Comparison of ENCODE assay signal across 16 cellular contexts in the genomic region with DNA sequence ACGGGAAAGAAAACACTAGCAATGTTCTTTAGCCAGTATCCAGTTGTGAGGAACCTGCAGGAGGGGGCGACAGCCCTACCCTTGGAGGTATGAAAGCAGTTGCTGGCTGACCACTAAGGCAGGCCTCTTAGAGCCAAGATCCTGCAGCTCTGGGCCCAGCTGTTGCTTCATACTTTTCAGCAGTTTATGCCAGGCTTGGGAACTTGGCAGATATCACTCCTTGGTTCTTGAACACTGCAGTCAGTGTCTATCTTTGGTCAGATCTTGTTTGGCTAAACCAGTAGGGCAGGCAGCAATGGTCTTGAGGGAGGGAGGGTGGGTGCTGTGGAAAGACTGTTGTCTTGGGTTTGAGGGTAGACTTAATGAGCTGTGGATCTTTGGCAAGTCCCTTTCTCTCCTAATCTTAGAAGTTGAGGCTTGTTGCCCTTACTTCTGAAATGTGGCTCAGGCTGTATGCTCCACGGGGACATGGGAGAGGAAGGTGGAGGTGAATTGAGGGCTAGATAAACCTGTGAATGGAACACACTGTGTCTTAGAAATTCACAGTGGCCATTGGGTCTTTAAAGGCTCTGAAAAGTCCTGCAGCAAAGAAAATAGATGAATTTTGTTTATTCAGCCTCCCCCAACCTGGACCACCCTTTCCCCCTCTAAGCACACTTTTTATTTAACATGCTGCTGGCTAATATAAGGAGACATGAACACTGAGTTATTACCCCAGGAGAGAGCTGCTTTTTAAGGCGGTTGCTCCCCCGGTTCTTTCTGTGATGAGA. TPM values are rescaled to one million over a fixed set of nuclear protein-coding genes. Genes with fewer than 3 reads are reported as not detected.
A peak's percentile ranks its signal among the peaks of the same experiment; 100 is the strongest.
DNase-seq lines count a peak whose midpoint lies in the region; ATAC-seq and TF ChIP-seq lines count a peak whose summit lies in the region.
"Had no signal": no experiment of that assay in that cellular context is flagged by ENCODE, and none has a peak within 500 bp of the region (broad histone marks: within the 10 kb centered on the region; RNA-seq: fewer than 3 reads in every experiment).

No MANE protein-coding gene starts in this region.

- no peak for ATAC-seq in GM18519 (IDR thresholded peaks at IDR 0.05; ENCODE audit: low FRiP score, unreplicated experiment)
- ATAC-seq: stimulated activated naive CD8-positive, alpha-beta T cell treated with anti-CD3 and anti-CD28 coated beads, Interleukin-15, amount 100 ng/mL, for 72 hours had no signal

- TF ChIP-seq POLR2A in spleen (IDR thresholded peaks at IDR 0.05), result no peak

- no peak overlapping the region for H3K27ac ChIP-seq in AG04450 (ENCODE audit: low read depth, low read length)
- H3K27ac ChIP-seq in GM23248, result no peak overlapping the region
- no peak overlapping the region for H3K27ac ChIP-seq in spleen
- H3K27ac ChIP-seq: HL-60 had no signal

- no peaks in the 10 kb centered on the region for H3K9me3 Mint-ChIP-seq in nephron
- H3K9me3 Mint-ChIP-seq: activated naive CD8-positive, alpha-beta T cell treated with anti-CD3 and anti-CD28 coated beads, Interleukin-2, amount 10 ng/mL, durations not matched to agents 7 days and 5 days; stimulated activated naive CD8-positive, alpha-beta T cell treated with anti-CD3 and anti-CD28 coated beads, Interleukin-15, amount 100 ng/mL, for 72 hours had no signal

- peaks cover 49% of the 10 kb centered on the region for H3K4me1 Mint-ChIP-seq in nephron
- H3K4me1 Mint-ChIP-seq: activated naive CD8-positive, alpha-beta T cell treated with anti-CD3 and anti-CD28 coated beads, Interleukin-2, amount 10 ng/mL, durations not matched to agents 7 days and 5 days; stimulated activated naive CD8-positive, alpha-beta T cell treated with anti-CD3 and anti-CD28 coated beads, Interleukin-15, amount 100 ng/mL, for 72 hours had no signal

- H3F3A ChIP-seq in GM23248 (ENCODE audit: insufficient read depth), result no peaks in the 10 kb centered on the region

- H3K27me3 ChIP-seq in AG04450 (ENCODE audit: control insufficient read depth, insufficient read depth, low read length) (no peaks in the 10 kb centered on the region), GM23248 (replicated peaks; ENCODE audit: insufficient read depth) (no peaks in the 10 kb centered on the region), spleen (replicated peaks in 1 of 7) (no peaks in the 10 kb centered on the region)
- H3K27me3 ChIP-seq: pancreas had no signal

- H3K9me3 ChIP-seq in AG04450 (ENCODE audit: control insufficient read depth, insufficient read depth, low read length) (no peaks in the 10 kb centered on the region), GM23248 (ENCODE audit: low read depth) (no peaks in the 10 kb centered on the region), spleen (no peaks in the 10 kb centered on the region)
- H3K9me3 ChIP-seq: pancreas had no signal

- intact Hi-C loops in spleen (cut with DNase I; ENCODE audit: low total_unique reads), result no loop called here

- H2AFZ ChIP-seq in GM23248, result no peak overlapping the region

- no peaks in the 10 kb centered on the region for H3K27me3 Mint-ChIP-seq in nephron (ENCODE audit: low read depth)
- H3K27me3 Mint-ChIP-seq: stimulated activated naive CD8-positive, alpha-beta T cell treated with anti-CD3 and anti-CD28 coated beads, Interleukin-15, amount 100 ng/mL, for 72 hours had no signal

- no peak overlapping the region for H3K9ac ChIP-seq in GM23248

- in situ Hi-C loops in GM23248 (cut with MboI), result no loop called here

- H3K4me1 ChIP-seq in GM23248 (ENCODE audit: insufficient read depth), result no peaks in the 10 kb centered on the region
- H3K4me1 ChIP-seq in spleen, result no peaks in the 10 kb centered on the region

- no peaks in the 10 kb centered on the region for H4K20me1 ChIP-seq in GM23248 (ENCODE audit: insufficient read depth)

- POLR2A ChIA-PET in AG04450 (lab: Yijun Ruan, JAX), result interaction anchor here (0.8 kb wide), 1 partner anchor 512 kb away, joined by 3 read pairs; the partner anchor contains the start of gene ALAD

- H3K4me2 ChIP-seq in GM23248 (ENCODE audit: unreplicated experiment), result no peak overlapping the region

- no peaks in the 10 kb centered on the region for H3K9me2 ChIP-seq in GM23248 (ENCODE audit: insufficient read depth)

- DNase-seq in AG04450 (ENCODE audit: low read depth, low spot score), result no peak
- peak; percentile 7 for DNase-seq in GM23248
- DNase-seq in dedifferentiated amniotic fluid mesenchymal stem cell (ENCODE audit: extremely low spot score), result peak; percentile 38
- DNase-seq in NCI-H2171 (lab: John Stamatoyannopoulos, UW), result no peak
- DNase-seq in spleen, result no peak
- DNase-seq in occipital lobe (lab: John Stamatoyannopoulos, UW), result no peak
- DNase-seq: activated CD4-positive, alpha-beta T cell treated with anti-CD3 and anti-CD28 coated beads, Interleukin-2, amount 50 U/mL, for 1 hour; activated naive CD8-positive, alpha-beta T cell treated with anti-CD3 and anti-CD28 coated beads, Interleukin-2, amount 10 ng/mL, durations not matched to agents 7 days and 5 days; NCI-H1436; NCI-H345; stimulated activated naive CD8-positive, alpha-beta T cell treated with anti-CD3 and anti-CD28 coated beads, Interleukin-15, amount 100 ng/mL, for 72 hours; T1000 had no signal

- CTCF ChIA-PET in AG04450 (lab: Charles Lee), result no interaction called here

- no peak overlapping the region for H3K4me3 ChIP-seq in AG04450 (ENCODE audit: low read depth, low read length)
- no peak overlapping the region for H3K4me3 ChIP-seq in GM23248
- H3K4me3 ChIP-seq in spleen, result no peak overlapping the region
- H3K4me3 ChIP-seq: pancreas had no signal

- TF ChIP-seq CTCF in AG04450 (IDR thresholded peaks at IDR 0.05; ENCODE audit: low read depth, low read length) (0 out of 2 replicates have a peak, but pooled peaks have one; percentile 3), nephron (IDR thresholded peaks at IDR 0.05; ENCODE audit: unreplicated experiment in 3 of 3) (no peak), spleen (IDR thresholded peaks at IDR 0.05 in 8 of 11, conservative IDR thresholded peaks at IDR 0.05 in 3 of 11) (no peak)

- H3K79me2 ChIP-seq in GM23248 (ENCODE audit: insufficient read depth), result peaks cover 23% of the 10 kb centered on the region

- WGBS in GM23248 (ENCODE audit: low coverage in 1 of 2, low lambda C conversion rate in 2 of 2, missing lambda C conversion rate in 2 of 2), 2 experiments, result 84 to 88% methylated on average over 5 of the region's 5 CpGs
- 87 to 97% (median 92%) methylated on average over 5 of the region's 5 CpGs for WGBS in spleen, 5 donors

- H3K36me3 ChIP-seq in GM23248 (ENCODE audit: low read depth) (no peaks in the 10 kb centered on the region), spleen (peaks cover 0 to 3% (median 0%) of the 10 kb centered on the region in 6 donors)
- H3K36me3 ChIP-seq: pancreas had no signal

- peaks cover 29% of the 10 kb centered on the region for H3K36me3 Mint-ChIP-seq in nephron (ENCODE audit: low read depth)
- H3K36me3 Mint-ChIP-seq: activated naive CD8-positive, alpha-beta T cell treated with anti-CD3 and anti-CD28 coated beads, Interleukin-2, amount 10 ng/mL, durations not matched to agents 7 days and 5 days had no signal

- H3K27ac Mint-ChIP-seq in nephron, result peak overlapping the region; percentile 8 to 90 (median 36)
- H3K27ac Mint-ChIP-seq: activated naive CD8-positive, alpha-beta T cell treated with anti-CD3 and anti-CD28 coated beads, Interleukin-2, amount 10 ng/mL, durations not matched to agents 7 days and 5 days; stimulated activated naive CD8-positive, alpha-beta T cell treated with anti-CD3 and anti-CD28 coated beads, Interleukin-15, amount 100 ng/mL, for 72 hours had no signal

- H3K4me3 Mint-ChIP-seq in nephron, result no peak overlapping the region
- H3K4me3 Mint-ChIP-seq: activated naive CD8-positive, alpha-beta T cell treated with anti-CD3 and anti-CD28 coated beads, Interleukin-2, amount 10 ng/mL, durations not matched to agents 7 days and 5 days; stimulated activated naive CD8-positive, alpha-beta T cell treated with anti-CD3 and anti-CD28 coated beads, Interleukin-15, amount 100 ng/mL, for 72 hours had no signal

RNA-seq across cellular contexts. Expression of gene ZNF618, which starts 37.5 kb away (rescaled TPM):
- polyA plus RNA-seq in AG04450 (2011; rRNA removed) (8.7 and 11.2 TPM in 2 replicates), GM23248 (2016; fragmentation: Nextera tagmentation; extraction: Ambion mirVana) (5.1 and 5.7 TPM in 2 replicates), spleen (1 to 10 TPM in 2 of 3 donors, under 1 TPM in 1; 0.58 to 2.4 (median 1.0) TPM)
- 16.4 and 21.0 TPM in 2 replicates for polyA minus RNA-seq in AG04450 (2011; rRNA and poly(A)+ RNA removed)
- total RNA-seq in GM23248 (2014; rRNA removed; shearing (Covaris generic)), result 2.3 and 3.9 TPM in 2 replicates
- total RNA-seq in spleen (10 to 100 TPM in 4 of 7 donors, 1 to 10 TPM in 3; 5.2 to 14.8 (median 10.9) TPM), occipital lobe (5.8 TPM)

Comparison
In these comparisons a context has a peak if more than half of its experiments do, and no peak if none do; other contexts are left out.
1. DNase-seq: peak in GM23248 (single experiment) and dedifferentiated amniotic fluid mesenchymal stem cell (single experiment); none in AG04450 (single experiment), NCI-H2171 (single experiment), spleen (single experiment) and occipital lobe (single experiment).